ENCODE assay signal across 15 cellular contexts in the genomic region with DNA sequence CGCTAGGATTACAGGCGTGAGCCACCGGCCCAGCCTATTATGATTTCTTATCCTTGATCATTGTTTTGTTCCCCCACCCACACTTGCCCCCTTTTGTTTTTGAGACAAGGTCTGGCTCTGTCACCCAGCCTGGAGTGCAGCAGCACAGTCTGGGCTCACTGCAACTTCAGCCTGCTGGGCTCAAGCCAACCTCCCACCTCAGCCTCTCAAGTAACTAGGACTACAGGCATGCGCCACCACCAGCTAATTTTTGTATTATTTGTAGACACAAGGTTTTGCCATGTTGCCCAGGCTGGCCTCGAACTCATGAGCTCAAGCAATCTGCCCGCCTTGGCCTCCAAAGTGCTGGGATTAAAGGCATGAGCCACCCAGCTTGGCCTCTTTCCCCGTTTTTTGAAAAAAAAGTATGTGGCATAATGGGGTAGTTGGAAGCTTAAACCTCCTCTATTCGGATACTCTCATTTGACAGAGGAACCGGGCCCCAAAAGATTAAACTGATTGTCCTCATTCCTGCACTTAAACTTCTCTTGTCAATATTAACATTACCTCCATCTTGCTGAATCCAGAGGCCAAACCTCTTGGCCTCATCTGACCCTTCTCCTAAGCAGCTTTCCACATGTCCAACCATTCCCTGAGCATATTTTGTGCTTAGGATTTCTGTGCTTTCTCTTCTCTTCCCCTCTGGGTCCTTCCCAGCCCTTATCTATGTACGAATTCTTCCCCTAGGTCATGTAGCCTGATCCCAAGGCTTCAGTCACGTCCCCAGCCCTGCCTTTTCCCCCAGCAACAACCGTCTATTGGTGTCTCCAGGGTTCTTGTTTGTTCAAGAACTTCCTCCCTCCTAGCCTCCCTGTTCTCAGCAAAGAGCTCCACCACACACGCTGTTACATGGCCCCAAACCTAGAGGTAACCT. TPM values are rescaled to one million over a fixed set of nuclear protein-coding genes. Genes with fewer than 3 reads are reported as not detected.
A peak's percentile ranks its signal among the peaks of the same experiment; 100 is the strongest.
DNase-seq lines count a peak whose midpoint lies in the region; ATAC-seq and TF ChIP-seq lines count a peak whose summit lies in the region.
"Had no signal": no experiment of that assay in that cellular context is flagged by ENCODE, and none has a peak within 500 bp of the region (broad histone marks: within the 10 kb centered on the region; RNA-seq: fewer than 3 reads in every experiment).

No MANE protein-coding gene starts in this region.

- peak; percentile 36 for ATAC-seq in sciatic nerve
- no peak for ATAC-seq in GM19328 (IDR thresholded peaks at IDR 0.05; ENCODE audit: unreplicated experiment)

- peak; percentile 77 for DNase-seq in ELF-1 (ENCODE audit: low read depth, low spot score)
- peak; percentile 56 for DNase-seq in islet precursor cell
- no peak for DNase-seq in sciatic nerve (ENCODE audit: low spot score)
- no peak for DNase-seq in activated effector memory CD4-positive, alpha-beta T cell treated with anti-CD3 and anti-CD28 coated beads, Interleukin-2, amount 50 U/mL, for 16 hours
- DNase-seq in stimulated activated CD4-positive, alpha-beta T cell treated with anti-CD3 and anti-CD28 coated beads, Interleukin-15, amount 100 ng/mL, for 24 hours: no peak
- DNase-seq in neural progenitor cell (ENCODE audit: low spot score): no peak
- DNase-seq: activated gamma-delta T cell; DMS153; KBM-7; NCI-H1105; stimulated activated CD4-positive, alpha-beta T cell treated with anti-CD3 and anti-CD28 coated beads, Interleukin-4, amount 100 ng/mL, for 24 hours had no signal

- no peaks in the 10 kb centered on the region for H3K27me3 ChIP-seq in neural progenitor cell

- intact Hi-C loops in sciatic nerve (cut with DNase I): no loop called here

- H3K9me3 Mint-ChIP-seq in brain: peaks cover 0 to 4% (median 2%) of the 10 kb centered on the region in 5 experiments
- no peaks in the 10 kb centered on the region for H3K9me3 Mint-ChIP-seq in neural progenitor cell

- no peaks in the 10 kb centered on the region for H4K20me1 ChIP-seq in neural progenitor cell (ENCODE audit: low read depth)

- peak overlapping the region in 3 of 5 experiments; percentile 19 to 59 (median 39) for H3K27ac Mint-ChIP-seq in brain
- no peak overlapping the region for H3K27ac Mint-ChIP-seq in neural progenitor cell

- H3K27ac ChIP-seq in neural progenitor cell: no peak overlapping the region

- H3K4me3 ChIP-seq in neural progenitor cell: no peak overlapping the region
- H3K4me3 ChIP-seq: HAP-1 had no signal

- H3K4me1 Mint-ChIP-seq in brain: peaks cover 13% of the 10 kb centered on the region
- peaks cover 11% of the 10 kb centered on the region for H3K4me1 Mint-ChIP-seq in neural progenitor cell

- H3K9me3 ChIP-seq in neural progenitor cell (ENCODE audit: low read depth): no peaks in the 10 kb centered on the region
- H3K9me3 ChIP-seq: HAP-1, SK-N-SH had no signal

- H3K36me3 Mint-ChIP-seq in brain (no peaks in the 10 kb centered on the region), neural progenitor cell (no peaks in the 10 kb centered on the region)

- H3K36me3 ChIP-seq in neural progenitor cell: no peaks in the 10 kb centered on the region
- H3K36me3 ChIP-seq: HAP-1 had no signal

- H3K4me2 ChIP-seq in neural progenitor cell: no peak overlapping the region
- H3K4me2 ChIP-seq: SK-N-SH had no signal

- no peaks in the 10 kb centered on the region for H3F3A ChIP-seq in neural progenitor cell (ENCODE audit: low read depth)

- peaks cover 3% of the 10 kb centered on the region for H3K27me3 Mint-ChIP-seq in brain
- peaks cover 3% of the 10 kb centered on the region for H3K27me3 Mint-ChIP-seq in neural progenitor cell (ENCODE audit: insufficient read depth, low read depth)

- H3K9ac ChIP-seq in neural progenitor cell: no peak overlapping the region
- H3K9ac ChIP-seq: SK-N-SH had no signal

- no peaks in the 10 kb centered on the region for H3K79me2 ChIP-seq in neural progenitor cell (ENCODE audit: low read depth)

- H3K4me3 Mint-ChIP-seq in brain (peak overlapping the region in 2 of 5 experiments; percentile 30 to 55), neural progenitor cell (no peak overlapping the region)

- H2AFZ ChIP-seq in neural progenitor cell (replicated peaks): no peak overlapping the region

- no peaks in the 10 kb centered on the region for H3K4me1 ChIP-seq in neural progenitor cell
- H3K4me1 ChIP-seq: HAP-1 had no signal

- TF ChIP-seq CTCF in brain (conservative IDR thresholded peaks at IDR 0.05) (no peak), neural progenitor cell (IDR thresholded peaks at IDR 0.05) (no peak)

RNA-seq across cellular contexts. Expression of gene EZR, which starts 6.1 kb away (rescaled TPM):
- 317 TPM for polyA plus RNA-seq in brain (ENCODE audit: insufficient read depth, low read depth, low replicate concordance)
- total RNA-seq in sciatic nerve (113 TPM), neural progenitor cell (ENCODE audit: low replicate concordance) (52.0 and 61.4 TPM in 2 replicates)

Comparison
In these comparisons a context has a peak if more than half of its experiments do, and no peak if none do; other contexts are left out.
1. DNase-seq: peak in ELF-1 (single experiment) and islet precursor cell (single experiment); none in sciatic nerve (single experiment), activated effector memory CD4-positive, alpha-beta T cell treated with anti-CD3 and anti-CD28 coated beads, Interleukin-2, amount 50 U/mL, for 16 hours (single experiment), stimulated activated CD4-positive, alpha-beta T cell treated with anti-CD3 and anti-CD28 coated beads, Interleukin-15, amount 100 ng/mL, for 24 hours (single experiment) and neural progenitor cell (single experiment).